Comparison of ENCODE assay signal across 8 cellular contexts in genomic region chr5:8457187-8458037, GRCh38.
A peak's percentile ranks its signal among the peaks of the same experiment; 100 is the strongest.
DNase-seq lines count a peak whose midpoint lies in the region; ATAC-seq, FAIRE-seq and TF ChIP-seq lines count a peak whose summit lies in the region.

No MANE protein-coding gene starts in this region.

- POLR2A ChIA-PET in CD4-positive, alpha-beta T cell (lab: Charles Lee) = interaction anchor here (1.5 kb wide), 1 partner anchor 589 kb away, joined by 4 read pairs; the partner anchor contains the start of genes FASTKD3 and MTRR
- POLR2A ChIA-PET in K562 (lab: Yijun Ruan, JAX) = interaction anchor here (0.6 to 1.7 kb wide), 3 partner anchors 15 to 641 kb away, joined by 3 to 4 read pairs (median 4); no protein-coding TSS in a partner anchor

- H2AFZ ChIP-seq in K562 (ENCODE audit: low read depth, low read length) = peak overlapping the region; percentile 88

- peak overlapping the region; percentile 91 for H3K4me3 Mint-ChIP-seq in CD4-positive, alpha-beta T cell
- H3K4me3 Mint-ChIP-seq in T-helper 2 cell treated with Interferon-gamma antibody and Interleukin-4, amounts not matched to agents 5 μg/mL and 100 μg/mL, for 36 hours = peak overlapping the region; percentile 84

- intact Hi-C loops in CD4-positive, alpha-beta T cell (cut with DNase I, micrococcal nuclease) = loop anchor here in 1 of 2 experiments (10.0 kb wide), 1 partner anchor 603 kb away; the partner anchor contains the start of gene CFAP90
- intact Hi-C loops in K562 (cut with micrococcal nuclease) = no loop called here

- H3K27me3 ChIP-seq in CD4-positive, alpha-beta T cell (ENCODE audit: control insufficient read depth, insufficient read depth, low read length) = no peaks in the 10 kb centered on the region
- H3K27me3 ChIP-seq in K562 (ENCODE audit: control insufficient read depth in 2 of 2, insufficient read depth in 2 of 2, low read length in 2 of 2) = no peaks in the 10 kb centered on the region
- no peaks in the 10 kb centered on the region for H3K27me3 ChIP-seq in small intestine (ENCODE audit: control insufficient read depth in 2 of 2, insufficient read depth in 2 of 2, low read length in 2 of 2)

- TF ChIP-seq RAD21 in K562 (CRISPR knock-in tag; conservative IDR thresholded peaks at IDR 0.05 in 1 of 2, IDR thresholded peaks at IDR 0.05 in 1 of 2) = no peak

- in situ Hi-C loops in K562 (cut with MboI) = no loop called here

- no peaks in the 10 kb centered on the region for H4K20me1 ChIP-seq in K562 (replicated peaks; ENCODE audit: control insufficient read depth, insufficient read depth, low read length)

- H3K4me1 Mint-ChIP-seq in CD4-positive, alpha-beta T cell (ENCODE audit: low read depth) = peaks cover 38% of the 10 kb centered on the region
- no peaks in the 10 kb centered on the region for H3K4me1 Mint-ChIP-seq in T-helper 2 cell treated with Interferon-gamma antibody and Interleukin-4, amounts not matched to agents 5 μg/mL and 100 μg/mL, for 36 hours (ENCODE audit: low read depth)

- no peak; the same call in 1 of the 2 replicates for TF ChIP-seq EP300 in K562 (IDR thresholded peaks at IDR 0.05; ENCODE audit: low read length)

- peak overlapping the region; percentile 84 for H3K4me2 ChIP-seq in K562 (ENCODE audit: insufficient read depth, low read length)

- H3K9me3 ChIP-seq in CD4-positive, alpha-beta T cell (ENCODE audit: control insufficient read depth, low read length) = no peaks in the 10 kb centered on the region
- no peaks in the 10 kb centered on the region; the same call in 1 of the 2 replicates for H3K9me3 ChIP-seq in K562 (replicated peaks; ENCODE audit: control insufficient read depth, insufficient read depth, low read depth, low read length)
- H3K9me3 ChIP-seq in small intestine (ENCODE audit: control insufficient read depth, low read depth) = no peaks in the 10 kb centered on the region

- H3K27ac Mint-ChIP-seq in CD4-positive, alpha-beta T cell = peak overlapping the region; percentile 55
- H3K27ac Mint-ChIP-seq in T-helper 2 cell treated with Interferon-gamma antibody and Interleukin-4, amounts not matched to agents 5 μg/mL and 100 μg/mL, for 36 hours = peak overlapping the region; percentile 60

- H3K4me1 ChIP-seq in K562 (replicated peaks in 1 of 2; ENCODE audit: control insufficient read depth in 2 of 2, insufficient read depth in 2 of 2, low read length in 2 of 2) (peaks cover 8 to 11% of the 10 kb centered on the region in 2 experiments; a peak in 3 of 5 replicates), small intestine (ENCODE audit: control insufficient read depth in 2 of 2, insufficient read depth in 1 of 2, low read depth in 1 of 2, low read length in 1 of 2) (no peaks in the 10 kb centered on the region)

- peak overlapping the region; percentile 59 for H3K4me3 ChIP-seq in Jurkat, Clone E6-1 (ENCODE audit: low read length)
- H3K4me3 ChIP-seq in K562 (peak overlapping the region; percentile 82), small intestine (ENCODE audit: low read depth in 1 of 2, low read length in 2 of 2) (peak overlapping the region; percentile 65 to 72)

- 5% methylated on average over 62 of the region's 74 CpGs for WGBS in K562 (ENCODE audit: insufficient coverage, low coverage, missing lambda C conversion rate)
- 19 to 44% (median 29%) methylated on average over 67 to 74 of the region's 74 CpGs for WGBS in small intestine, 3 donors

- peaks cover 24% of the 10 kb centered on the region for H3K36me3 Mint-ChIP-seq in CD4-positive, alpha-beta T cell (ENCODE audit: low read depth)
- no peaks in the 10 kb centered on the region for H3K36me3 Mint-ChIP-seq in T-helper 2 cell treated with Interferon-gamma antibody and Interleukin-4, amounts not matched to agents 5 μg/mL and 100 μg/mL, for 36 hours (ENCODE audit: low read depth)

- peaks cover 22% of the 10 kb centered on the region for H3K79me2 ChIP-seq in K562 (ENCODE audit: control insufficient read depth, insufficient read depth, low read length)

- TF ChIP-seq POLR2A in K562 (conservative IDR thresholded peaks at IDR 0.05) = peak; percentile 80

- DNase-seq in CD4-positive, alpha-beta T cell = peak; percentile 71 to 85 (median 77)
- DNase-seq in Jurkat, Clone E6-1 (ENCODE audit: low read depth, low spot score) = peak; percentile 78
- peak; percentile 76 for DNase-seq in T-helper 2 cell treated with Interferon-gamma antibody and Interleukin-4, amounts not matched to agents 5 μg/mL and 100 μg/mL, for 36 hours (ENCODE audit: low spot score)
- peak; percentile 98 to 99 (median 98) for DNase-seq in K562 (ENCODE audit: extremely low read depth in 1 of 4, low spot score in 3 of 4)
- DNase-seq in iPS DF 19.7 (ENCODE audit: low read depth, low spot score) = peak; percentile 47
- peak; percentile 97 for DNase-seq in small intestine
- no peak for DNase-seq in NCI-H82 treated with DMSO at 0.1 percent for 48 hours (lab: John Stamatoyannopoulos, UW; ENCODE audit: unreplicated experiment)

- peak overlapping the region; percentile 7 for H3K27ac ChIP-seq in CD4-positive, alpha-beta T cell (ENCODE audit: low read depth, low read length)
- peak overlapping the region; percentile 81 for H3K27ac ChIP-seq in K562 (ENCODE audit: extremely low read depth, low read depth, low read length)
- peak overlapping the region; percentile 21 to 73 for H3K27ac ChIP-seq in small intestine (ENCODE audit: low read depth in 1 of 2, low read length in 1 of 2)

- peak; percentile 95 for ATAC-seq in CD4-positive, alpha-beta T cell (ENCODE audit: poor library complexity)
- ATAC-seq in GM21423 (IDR thresholded peaks at IDR 0.05; ENCODE audit: unreplicated experiment) = peak; percentile 97
- ATAC-seq in K562 = peak; percentile 99

- TF ChIP-seq CTCF in CD4-positive, alpha-beta T cell (IDR thresholded peaks at IDR 0.05) = no peak
- TF ChIP-seq CTCF in K562 (IDR thresholded peaks at IDR 0.05 in 2 of 3, conservative IDR thresholded peaks at IDR 0.05 in 1 of 3; ENCODE audit: insufficient read depth in 2 of 3, low read depth in 1 of 3, low read length in 3 of 3) = no peak

- BruUV-seq in K562 (replicated peaks; lab: Mats Ljungman, UMichigan) = no TSS peak

- CTCF ChIA-PET in CD4-positive, alpha-beta T cell (lab: Charles Lee) = no interaction called here
- CTCF ChIA-PET in K562 (lab: Yijun Ruan, JAX; ENCODE audit: low intra/inter-chr PET ratio) = no interaction called here

- H3K27me3 Mint-ChIP-seq in CD4-positive, alpha-beta T cell = no peaks in the 10 kb centered on the region
- no peaks in the 10 kb centered on the region for H3K27me3 Mint-ChIP-seq in T-helper 2 cell treated with Interferon-gamma antibody and Interleukin-4, amounts not matched to agents 5 μg/mL and 100 μg/mL, for 36 hours (ENCODE audit: low read depth)

- H3K36me3 ChIP-seq in K562 (ENCODE audit: control insufficient read depth, insufficient read depth, low read length) (peaks cover 27% of the 10 kb centered on the region; the same call in 2 of the 3 replicates), small intestine (ENCODE audit: control insufficient read depth in 2 of 2, insufficient read depth in 2 of 2, low read length in 2 of 2) (peaks cover 2% of the 10 kb centered on the region in 2 donors)

- peak; percentile 95 for FAIRE-seq in K562 (lab: Jason Lieb, UNC)
- FAIRE-seq in small intestine (lab: Jason Lieb, UNC) = no peak

- H3K9me1 ChIP-seq in K562 (ENCODE audit: control insufficient read depth, insufficient read depth, low read length) = no peaks in the 10 kb centered on the region

- peak overlapping the region; percentile 81 to 95 for H3K9ac ChIP-seq in K562 (ENCODE audit: insufficient read depth in 1 of 2, low read depth in 2 of 2, low read length in 2 of 2)

- H3K9me3 Mint-ChIP-seq in CD4-positive, alpha-beta T cell = no peaks in the 10 kb centered on the region
- no peaks in the 10 kb centered on the region for H3K9me3 Mint-ChIP-seq in T-helper 2 cell treated with Interferon-gamma antibody and Interleukin-4, amounts not matched to agents 5 μg/mL and 100 μg/mL, for 36 hours

TF ChIP-seq in K562, 482 proteins besides CTCF, POLR2A, EP300 and RAD21 (continues in another document):
- TF ChIP-seq EHMT2 (IDR thresholded peaks at IDR 0.05) (peak; percentile 57; the same call in 1 of the 2 replicates), CXXC5 (CRISPR knock-in tag; IDR thresholded peaks at IDR 0.05) (peak; percentile 92), CEBPG (CRISPR knock-in tag; IDR thresholded peaks at IDR 0.05) (no peak), CEBPG (tag; conservative IDR thresholded peaks at IDR 0.05 in 1 of 2, IDR thresholded peaks at IDR 0.05 in 1 of 2) (no peak), SMARCB1 (IDR thresholded peaks at IDR 0.05; ENCODE audit: insufficient read length, low read depth) (no peak), CREB1 (IDR thresholded peaks at IDR 0.05) (peak; percentile 68), CREB1 (CRISPR knock-in tag; IDR thresholded peaks at IDR 0.05) (peak; percentile 46; the same call in 1 of the 2 replicates), TCF7 (IDR thresholded peaks at IDR 0.05; ENCODE audit: borderline replicate concordance) (no peak), ZNF583 (CRISPR knock-in tag; IDR thresholded peaks at IDR 0.05) (peak; percentile 9; the same call in 1 of the 2 replicates), TAF9B (IDR thresholded peaks at IDR 0.05; ENCODE audit: partially characterized antibody) (peak; percentile 61), TCF7L2 (IDR thresholded peaks at IDR 0.05; ENCODE audit: low read depth, low read length) (no peak), KHSRP (IDR thresholded peaks at IDR 0.05) (no peak), NCOA2 (IDR thresholded peaks at IDR 0.05; ENCODE audit: partially characterized antibody in 2 of 2) (no peak), ID3 (CRISPR knock-in tag; IDR thresholded peaks at IDR 0.05) (no peak), ID3 (tag; IDR thresholded peaks at IDR 0.05) (peak; percentile 64; the same call in 1 of the 2 replicates), KLF1 (tag; IDR thresholded peaks at IDR 0.05) (no peak), E2F6 (IDR thresholded peaks at IDR 0.05; ENCODE audit: borderline replicate concordance in 1 of 2, extremely low read depth in 1 of 2, insufficient read depth in 1 of 2, insufficient read length in 1 of 2, low read depth in 1 of 2, low read length in 1 of 2, poor library complexity in 1 of 2, severe bottlenecking in 1 of 2) (peak; percentile 99)

Comparison
In these comparisons a context has a peak if more than half of its experiments do, and no peak if none do; other contexts are left out.
1. H3K27ac ChIP-seq: peak in every context shown above with its lines; median percentile 81 in K562; 47 in small intestine; 7 in CD4-positive, alpha-beta T cell.